8 cellular contexts compared by ENCODE assay signal in genomic region chr9:137423001-137423809, GRCh38. TPM values are rescaled to one million over a fixed set of nuclear protein-coding genes. Genes with fewer than 3 reads are reported as not detected.
DNase-seq lines count a peak whose midpoint lies in the region; ATAC-seq, FAIRE-seq and TF ChIP-seq lines count a peak whose summit lies in the region.

Gene EXD3, minus strand, starts transcription at chr9:137423162. Its CDS starts 27,805 bp downstream, at chr9:137395357.
Gene NOXA1, plus strand, starts transcription at chr9:137423393. Its CDS starts 137 bp downstream, at chr9:137423530.

- peak; percentile 40 for TF ChIP-seq POLR2A in right lobe of liver (IDR thresholded peaks at IDR 0.05)

- H3K36me3 ChIP-seq in BLaER1: no peaks in the 10 kb centered on the region
- H3K36me3 ChIP-seq in right lobe of liver: no peaks in the 10 kb centered on the region

- DNase-seq in GM19239 (ENCODE audit: insufficient read length, low spot score) (peak; percentile 99), NCI-H526 treated with DMSO at 0.1 percent for 48 hours (lab: John Stamatoyannopoulos, UW) (peak; percentile 52), dermis blood vessel endothelial cell (peak; percentile 96), right lobe of liver (peak; percentile 97 to 98 (median 98))
- DNase-seq in activated CD4-positive, alpha-beta T cell treated with anti-CD3 and anti-CD28 coated beads, Interleukin-2, amount 50 U/mL, for 1 hour: peak; percentile 96
- DNase-seq in stimulated activated CD4-positive, alpha-beta T cell treated with anti-CD3 and anti-CD28 coated beads, Interleukin-4, amount 100 ng/mL, for 1 hour: peak; percentile 95

- peaks cover 32% of the 10 kb centered on the region for H3K27me3 ChIP-seq in BLaER1
- H3K27me3 ChIP-seq in right lobe of liver: no peaks in the 10 kb centered on the region

- H3K4me3 ChIP-seq in BLaER1: peak within 1 kb of the TSS; percentile 93
- peak within 1 kb of the TSS; percentile 94 to 97 (median 96) for H3K4me3 ChIP-seq in right lobe of liver

- H3K9me3 ChIP-seq in BLaER1 (no peaks in the 10 kb centered on the region), right lobe of liver (no peaks in the 10 kb centered on the region)

- TF ChIP-seq CTCF in right lobe of liver (IDR thresholded peaks at IDR 0.05): peak; percentile 34 to 91 (median 64)

- intact Hi-C loops in right lobe of liver (cut with DNase I): no loop called here

- WGBS in right lobe of liver (ENCODE audit: insufficient coverage, low coverage, low lambda C conversion rate, missing lambda C conversion rate): no CpG with 5 or more reads among the region's 108 CpGs

- ATAC-seq in HG03439 (IDR thresholded peaks at IDR 0.05; ENCODE audit: unreplicated experiment) (peak; percentile 84), right lobe of liver (peak; percentile 96 to 98 (median 98))

- peak within 1 kb of the TSS; percentile 92 for H3K9ac ChIP-seq in BLaER1

- peak; percentile 74 for FAIRE-seq in GM19239 (lab: Jason Lieb, UNC)

- H3K4me2 ChIP-seq in BLaER1: peak within 1 kb of the TSS; percentile 98

- no peaks in the 10 kb centered on the region for H4K20me1 ChIP-seq in BLaER1

- H3K27ac ChIP-seq in BLaER1: peak within 1 kb of the TSS; percentile 83
- H3K27ac ChIP-seq in right lobe of liver: peak within 1 kb of the TSS; percentile 26 to 79 (median 67)

- H3K4me1 ChIP-seq in BLaER1: peaks cover 79% of the 10 kb centered on the region
- peaks cover 0 to 11% (median 0%) of the 10 kb centered on the region in 4 donors for H3K4me1 ChIP-seq in right lobe of liver

RNA-seq across cellular contexts. Expression of gene EXD3, which starts in this region (rescaled TPM):
- total RNA-seq in dermis blood vessel endothelial cell: 32.9 and 43.1 TPM in 2 replicates
- total RNA-seq in right lobe of liver: 10 to 100 TPM in 3 of 6 experiments, 1 to 10 TPM in 3; 3.3 to 14.4 (median 10.6) TPM

RNA-seq across cellular contexts. Expression of gene NOXA1, which starts in this region (rescaled TPM):
- total RNA-seq in dermis blood vessel endothelial cell (1.5 and 2.6 TPM in 2 replicates), right lobe of liver (1 to 10 TPM; 4.7 to 8.0 (median 5.7) TPM)

Comparison
In these comparisons a context has a peak if more than half of its experiments do, and no peak if none do; other contexts are left out.
1. Peak in every context shown above with its lines: DNase-seq, ATAC-seq, H3K4me3 ChIP-seq and H3K27ac ChIP-seq.